Comparison of ENCODE assay signal across 1 cellular context in the genomic region with DNA sequence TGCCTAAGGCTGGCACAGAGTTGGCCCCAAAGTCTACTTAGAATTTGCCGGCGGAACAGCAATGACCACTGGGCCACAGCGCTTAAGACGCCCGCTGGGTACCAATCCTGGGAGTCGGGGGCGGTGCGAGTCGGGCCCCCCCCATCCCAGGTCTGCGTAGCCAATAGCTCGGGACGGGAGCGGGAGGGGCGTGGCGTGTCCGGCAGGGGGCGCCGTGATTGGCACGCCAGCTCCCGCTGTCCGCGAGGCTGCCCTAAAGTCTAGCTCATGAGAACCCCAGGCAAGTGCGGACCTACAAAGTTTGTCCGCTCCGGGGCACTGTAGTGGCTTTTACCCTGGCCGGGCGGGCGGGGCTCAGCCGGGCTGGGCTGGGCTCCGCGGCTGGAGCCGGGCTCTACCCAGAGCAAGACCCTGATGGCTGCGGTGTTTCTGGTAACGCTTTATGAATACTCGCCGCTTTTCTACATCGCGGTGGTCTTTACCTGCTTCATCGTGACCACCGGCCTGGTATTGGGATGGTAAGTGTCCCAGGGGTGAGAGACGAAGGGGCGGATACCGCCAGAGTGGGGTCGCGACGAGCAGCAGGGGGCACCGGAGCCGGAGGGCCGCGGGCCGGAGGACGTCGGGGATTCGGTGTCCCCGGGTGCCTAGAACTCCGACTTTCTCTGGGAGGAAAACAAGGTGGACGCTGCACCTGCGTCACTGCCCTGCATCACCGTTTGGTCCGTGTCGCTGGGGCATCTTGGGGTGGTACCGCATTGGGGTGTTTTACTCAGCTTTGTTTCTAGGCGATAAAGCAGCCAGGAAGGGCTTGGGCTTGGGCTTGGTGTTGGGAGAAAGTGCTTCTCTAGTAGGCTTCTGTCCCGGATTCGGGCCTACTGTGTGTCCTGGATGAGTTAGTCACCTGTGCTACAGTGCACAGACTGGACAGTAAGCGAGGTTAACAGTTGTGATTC.
A peak's percentile ranks its signal among the peaks of the same experiment; 100 is the strongest.
TF ChIP-seq lines count a peak whose summit lies in the region.

A gene with protein sequence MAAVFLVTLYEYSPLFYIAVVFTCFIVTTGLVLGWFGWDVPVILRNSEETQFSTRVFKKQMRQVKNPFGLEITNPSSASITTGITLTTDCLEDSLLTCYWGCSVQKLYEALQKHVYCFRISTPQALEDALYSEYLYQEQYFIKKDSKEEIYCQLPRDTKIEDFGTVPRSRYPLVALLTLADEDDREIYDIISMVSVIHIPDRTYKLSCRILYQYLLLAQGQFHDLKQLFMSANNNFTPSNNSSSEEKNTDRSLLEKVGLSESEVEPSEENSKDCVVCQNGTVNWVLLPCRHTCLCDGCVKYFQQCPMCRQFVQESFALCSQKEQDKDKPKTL (plus strand): TSS at position 361 of the 956 bp plus-strand sequence. CDS start 54 bp downstream, at position 415.

TF ChIP-seq in GM12878, 131 proteins besides CTCF, POLR2A, EP300 and RAD21 (continued from another document):
- TF ChIP-seq, protein P1, sequence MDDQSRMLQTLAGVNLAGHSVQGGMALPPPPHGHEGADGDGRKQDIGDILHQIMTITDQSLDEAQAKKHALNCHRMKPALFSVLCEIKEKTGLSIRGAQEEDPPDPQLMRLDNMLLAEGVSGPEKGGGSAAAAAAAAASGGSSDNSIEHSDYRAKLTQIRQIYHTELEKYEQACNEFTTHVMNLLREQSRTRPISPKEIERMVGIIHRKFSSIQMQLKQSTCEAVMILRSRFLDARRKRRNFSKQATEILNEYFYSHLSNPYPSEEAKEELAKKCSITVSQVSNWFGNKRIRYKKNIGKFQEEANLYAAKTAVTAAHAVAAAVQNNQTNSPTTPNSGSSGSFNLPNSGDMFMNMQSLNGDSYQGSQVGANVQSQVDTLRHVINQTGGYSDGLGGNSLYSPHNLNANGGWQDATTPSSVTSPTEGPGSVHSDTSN (IDR thresholded peaks at IDR 0.05; ENCODE audit: insufficient replicate concordance, low read depth, low read length): peak; percentile 90
- TF ChIP-seq CBX3 (IDR thresholded peaks at IDR 0.05; ENCODE audit: borderline replicate concordance, low read depth) (no peak), SIX5 (IDR thresholded peaks at IDR 0.05; ENCODE audit: low read depth, low read length, severe bottlenecking) (no peak), ZNF274 (IDR thresholded peaks at IDR 0.05; ENCODE audit: insufficient read depth, insufficient read length) (no peak), NFXL1 (IDR thresholded peaks at IDR 0.05; ENCODE audit: borderline replicate concordance) (no peak), TCF12 (IDR thresholded peaks at IDR 0.05; ENCODE audit: low read depth, low read length) (no peak), FOXM1 (IDR thresholded peaks at IDR 0.05; ENCODE audit: low read depth, low read length) (no peak), ZNF207 (IDR thresholded peaks at IDR 0.05; ENCODE audit: borderline replicate concordance) (no peak), ELK1 (IDR thresholded peaks at IDR 0.05; ENCODE audit: low read depth, low read length) (no peak; the same call in 1 of the 2 replicates), CHD4 (IDR thresholded peaks at IDR 0.05) (no peak), E4F1 (IDR thresholded peaks at IDR 0.05; ENCODE audit: borderline replicate concordance, partially characterized antibody) (no peak), USF1 (IDR thresholded peaks at IDR 0.05; ENCODE audit: borderline replicate concordance, extremely low read length, insufficient read depth, low read depth, low read length) (no peak), RELA (IDR thresholded peaks at IDR 0.05; ENCODE audit: borderline replicate concordance, partially characterized antibody) (no peak), PML (IDR thresholded peaks at IDR 0.05; ENCODE audit: low read length) (0 out of 2 replicates have a peak, but pooled peaks have one; percentile 37), USF2 (IDR thresholded peaks at IDR 0.05; ENCODE audit: borderline replicate concordance, low read depth, low read length) (no peak), POU2F2 (IDR thresholded peaks at IDR 0.05; ENCODE audit: borderline replicate concordance, low read depth, low read length) (peak; percentile 10; the same call in 1 of the 3 replicates), YY1 (IDR thresholded peaks at IDR 0.05; ENCODE audit: low read depth, low read length) (peak; percentile 35; the same call in 1 of the 2 replicates), JUNB (IDR thresholded peaks at IDR 0.05) (no peak)
- TF ChIP-seq, protein P2, sequence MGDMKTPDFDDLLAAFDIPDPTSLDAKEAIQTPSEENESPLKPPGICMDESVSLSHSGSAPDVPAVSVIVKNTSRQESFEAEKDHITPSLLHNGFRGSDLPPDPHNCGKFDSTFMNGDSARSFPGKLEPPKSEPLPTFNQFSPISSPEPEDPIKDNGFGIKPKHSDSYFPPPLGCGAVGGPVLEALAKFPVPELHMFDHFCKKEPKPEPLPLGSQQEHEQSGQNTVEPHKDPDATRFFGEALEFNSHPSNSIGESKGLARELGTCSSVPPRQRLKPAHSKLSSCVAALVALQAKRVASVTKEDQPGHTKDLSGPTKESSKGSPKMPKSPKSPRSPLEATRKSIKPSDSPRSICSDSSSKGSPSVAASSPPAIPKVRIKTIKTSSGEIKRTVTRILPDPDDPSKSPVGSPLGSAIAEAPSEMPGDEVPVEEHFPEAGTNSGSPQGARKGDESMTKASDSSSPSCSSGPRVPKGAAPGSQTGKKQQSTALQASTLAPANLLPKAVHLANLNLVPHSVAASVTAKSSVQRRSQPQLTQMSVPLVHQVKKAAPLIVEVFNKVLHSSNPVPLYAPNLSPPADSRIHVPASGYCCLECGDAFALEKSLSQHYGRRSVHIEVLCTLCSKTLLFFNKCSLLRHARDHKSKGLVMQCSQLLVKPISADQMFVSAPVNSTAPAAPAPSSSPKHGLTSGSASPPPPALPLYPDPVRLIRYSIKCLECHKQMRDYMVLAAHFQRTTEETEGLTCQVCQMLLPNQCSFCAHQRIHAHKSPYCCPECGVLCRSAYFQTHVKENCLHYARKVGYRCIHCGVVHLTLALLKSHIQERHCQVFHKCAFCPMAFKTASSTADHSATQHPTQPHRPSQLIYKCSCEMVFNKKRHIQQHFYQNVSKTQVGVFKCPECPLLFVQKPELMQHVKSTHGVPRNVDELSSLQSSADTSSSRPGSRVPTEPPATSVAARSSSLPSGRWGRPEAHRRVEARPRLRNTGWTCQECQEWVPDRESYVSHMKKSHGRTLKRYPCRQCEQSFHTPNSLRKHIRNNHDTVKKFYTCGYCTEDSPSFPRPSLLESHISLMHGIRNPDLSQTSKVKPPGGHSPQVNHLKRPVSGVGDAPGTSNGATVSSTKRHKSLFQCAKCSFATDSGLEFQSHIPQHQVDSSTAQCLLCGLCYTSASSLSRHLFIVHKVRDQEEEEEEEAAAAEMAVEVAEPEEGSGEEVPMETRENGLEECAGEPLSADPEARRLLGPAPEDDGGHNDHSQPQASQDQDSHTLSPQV (IDR thresholded peaks at IDR 0.05): no peak
- TF ChIP-seq, protein P3, sequence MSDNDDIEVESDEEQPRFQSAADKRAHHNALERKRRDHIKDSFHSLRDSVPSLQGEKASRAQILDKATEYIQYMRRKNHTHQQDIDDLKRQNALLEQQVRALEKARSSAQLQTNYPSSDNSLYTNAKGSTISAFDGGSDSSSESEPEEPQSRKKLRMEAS (IDR thresholded peaks at IDR 0.05; ENCODE audit: low read depth, low read length): peak; percentile 9; the same call in 1 of the 2 replicates
